ENCODE assay signal across 21 cellular contexts in the genomic region with DNA sequence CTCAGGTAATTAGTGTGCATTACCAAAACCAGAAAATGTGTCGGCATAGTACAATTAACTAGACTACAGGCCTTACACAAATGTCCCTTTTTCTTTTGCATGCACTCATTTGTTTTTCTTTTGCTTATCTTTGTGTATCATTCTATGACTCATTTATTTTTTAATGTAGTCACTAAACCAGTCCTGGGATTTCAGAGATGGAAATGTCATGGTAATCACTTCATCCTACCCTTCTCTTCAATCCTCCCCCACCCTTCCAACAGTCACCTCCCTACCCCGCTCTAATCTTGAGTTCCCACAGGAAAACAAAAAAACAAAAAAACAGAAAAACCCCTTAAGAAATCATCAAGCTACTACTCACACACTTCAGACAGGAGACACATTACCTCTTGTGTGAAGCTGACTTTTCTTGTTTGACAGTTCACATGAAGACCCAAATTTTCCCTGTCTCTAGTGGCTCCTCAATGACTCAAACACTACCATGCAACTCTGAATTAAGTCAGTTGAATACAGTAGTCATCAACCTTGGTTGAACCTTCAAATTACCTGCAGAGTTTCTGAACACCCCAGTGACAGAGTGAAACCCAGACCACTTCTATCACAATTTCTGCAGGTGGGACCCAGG.
DNase-seq lines count a peak whose midpoint lies in the region; ATAC-seq, FAIRE-seq and TF ChIP-seq lines count a peak whose summit lies in the region.
"Had no signal": no experiment of that assay in that cellular context is flagged by ENCODE, and none has a peak within 500 bp of the region (broad histone marks: within the 10 kb centered on the region; RNA-seq: fewer than 3 reads in every experiment).

No MANE protein-coding gene starts in this region.

- no peaks in the 10 kb centered on the region for H4K20me1 ChIP-seq in IMR-90 (ENCODE audit: insufficient read depth, low read length)

- no peak overlapping the region for H3K23ac ChIP-seq in IMR-90 (ENCODE audit: low read depth, low read length)

- peaks cover 7% of the 10 kb centered on the region; the same call in 1 of the 2 replicates for H3K4me1 ChIP-seq in IMR-90 (ENCODE audit: control insufficient read depth, insufficient read depth, low read length)
- H3K4me1 ChIP-seq: gastrocnemius medialis had no signal

- ATAC-seq in IMR-90 (ENCODE audit: low read depth) (peak; percentile 53), HG02852 (IDR thresholded peaks at IDR 0.05; ENCODE audit: unreplicated experiment) (no peak)
- ATAC-seq in activated naive CD4-positive, alpha-beta T cell treated with anti-CD3 and anti-CD28 coated beads, Interleukin-2, amount 50 U/mL, for 72 hours, result no peak
- no peak for ATAC-seq in stimulated activated effector memory CD8-positive, alpha-beta T cell treated with anti-CD3 and anti-CD28 coated beads, Interleukin-12 subunit alpha, Interleukin-12 subunit beta, amount 100 ng/mL, for 72 hours
- ATAC-seq: CD8-positive, alpha-beta T cell had no signal

- H2BK120ac ChIP-seq in IMR-90 (ENCODE audit: low read depth, low read length), result peak overlapping the region; percentile 56; the same call in 1 of the 2 replicates

- in situ Hi-C loops in IMR-90 (cut with MboI; ENCODE audit: low sequenced_read_pairs), result no loop called here

- H2AFZ ChIP-seq in IMR-90 (replicated peaks; ENCODE audit: low read length, poor library complexity), result no peak overlapping the region

- H4K91ac ChIP-seq in IMR-90 (ENCODE audit: insufficient read depth, low read depth, low read length), result peak overlapping the region; percentile 61; the same call in 1 of the 2 replicates

- H2AK9ac ChIP-seq in IMR-90 (replicated peaks; ENCODE audit: low read depth, low read length, poor library complexity), result no peak overlapping the region

- POLR2A ChIA-PET in IMR-90 (lab: Charles Lee; ENCODE audit: unreplicated experiment), result no interaction called here

- DNase-seq in AG09309 (ENCODE audit: low read depth) (peak; percentile 4), IMR-90 (peak; percentile 51), bronchial epithelial cell (ENCODE audit: low read depth) (peak; percentile 41), kidney glomerular epithelial cell (lab: John Stamatoyannopoulos, UW) (peak; percentile 1), NCI-H2196 treated with DMSO at 0.1 percent for 48 hours (lab: John Stamatoyannopoulos, UW; ENCODE audit: unreplicated experiment) (no peak)
- DNase-seq in activated naive CD4-positive, alpha-beta T cell treated with anti-CD3 and anti-CD28 coated beads, Interleukin-2, amount 50 U/mL, for 72 hours (ENCODE audit: low spot score in 2 of 2), result no peak
- DNase-seq in stimulated activated effector memory CD8-positive, alpha-beta T cell treated with anti-CD3 and anti-CD28 coated beads, Interleukin-12 subunit alpha, Interleukin-12 subunit beta, amount 100 ng/mL, for 72 hours (ENCODE audit: low spot score in 2 of 2), result no peak
- DNase-seq: ACHN; activated CD4-positive, alpha-beta T cell treated with anti-CD3 and anti-CD28 coated beads, Interleukin-2, amount 10 ng/mL, durations not matched to agents 7 days and 5 days; activated naive CD4-positive, alpha-beta T cell treated with anti-CD3 and anti-CD28 coated beads, Interleukin-2, amount 50 U/mL, for 16 hours; CD8-positive, alpha-beta T cell; central memory CD4-positive, alpha-beta T cell; effector CD4-positive, alpha-beta T cell; gastrocnemius medialis; NCI-H187 treated with DMSO at 0.1 percent for 48 hours; NCI-H510A treated with DMSO at 0.1 percent for 48 hours had no signal

- H3K36me3 ChIP-seq in IMR-90 (ENCODE audit: control insufficient read depth, insufficient read depth, low read length) (no peaks in the 10 kb centered on the region), bronchial epithelial cell (ENCODE audit: control insufficient read depth, insufficient read depth, low read length) (no peaks in the 10 kb centered on the region)
- H3K36me3 ChIP-seq: gastrocnemius medialis had no signal

- no CpG with 5 or more reads among the region's 2 CpGs for WGBS in IMR-90 (ENCODE audit: extremely low coverage in 2 of 2, insufficient read length in 1 of 2), 2 experiments

- intact Hi-C loops in IMR-90 (cut with micrococcal nuclease), result loop anchor here (10.0 kb wide), 1 partner anchor 239 kb away; a partner anchor contains a TSS

- peak overlapping the region; percentile 31 for H2BK5ac ChIP-seq in IMR-90 (ENCODE audit: low read depth, low read length, poor library complexity, severe bottlenecking)

- H4K5ac ChIP-seq in IMR-90 (ENCODE audit: low read depth, low read length), result 0 out of 2 replicates have a peak overlapping the region, but pooled peaks have one; percentile 29

- H3K9me3 Mint-ChIP-seq in activated naive CD4-positive, alpha-beta T cell treated with anti-CD3 and anti-CD28 coated beads, Interleukin-2, amount 50 U/mL, for 72 hours, result peaks cover 4 to 6% of the 10 kb centered on the region in 2 donors
- peaks cover 8% of the 10 kb centered on the region for H3K9me3 Mint-ChIP-seq in stimulated activated effector memory CD8-positive, alpha-beta T cell treated with anti-CD3 and anti-CD28 coated beads, Interleukin-12 subunit alpha, Interleukin-12 subunit beta, amount 100 ng/mL, for 72 hours

- H3K36me3 Mint-ChIP-seq in activated naive CD4-positive, alpha-beta T cell treated with anti-CD3 and anti-CD28 coated beads, Interleukin-2, amount 50 U/mL, for 72 hours, result no peaks in the 10 kb centered on the region
- no peaks in the 10 kb centered on the region for H3K36me3 Mint-ChIP-seq in stimulated activated effector memory CD8-positive, alpha-beta T cell treated with anti-CD3 and anti-CD28 coated beads, Interleukin-12 subunit alpha, Interleukin-12 subunit beta, amount 100 ng/mL, for 72 hours
- H3K36me3 Mint-ChIP-seq: CD8-positive, alpha-beta T cell had no signal

- peak overlapping the region in 1 of 2 experiments; percentile 20; a peak in 1 of 4 replicates for H4K8ac ChIP-seq in IMR-90 (ENCODE audit: low read depth in 2 of 2, low read length in 2 of 2)

- H3K4me3 ChIP-seq in AG09309 (ENCODE audit: control insufficient read depth, low read depth, low read length), result no peak overlapping the region
- H3K4me3 ChIP-seq in IMR-90 (ENCODE audit: insufficient read depth, low read depth, low read length), result no peak overlapping the region
- H3K4me3 ChIP-seq in bronchial epithelial cell (ENCODE audit: low read depth, low read length), result no peak overlapping the region
- H3K4me3 ChIP-seq: gastrocnemius medialis, lung had no signal

- H3K27ac Mint-ChIP-seq in activated naive CD4-positive, alpha-beta T cell treated with anti-CD3 and anti-CD28 coated beads, Interleukin-2, amount 50 U/mL, for 72 hours, result no peak overlapping the region
- H3K27ac Mint-ChIP-seq in stimulated activated effector memory CD8-positive, alpha-beta T cell treated with anti-CD3 and anti-CD28 coated beads, Interleukin-12 subunit alpha, Interleukin-12 subunit beta, amount 100 ng/mL, for 72 hours, result no peak overlapping the region
- H3K27ac Mint-ChIP-seq: activated CD4-positive, alpha-beta T cell treated with anti-CD3 and anti-CD28 coated beads, Interleukin-2, amount 10 ng/mL, durations not matched to agents 7 days and 5 days; CD8-positive, alpha-beta T cell; stimulated activated naive CD8-positive, alpha-beta T cell treated with anti-CD3 and anti-CD28 coated beads, Interleukin-15, Interleukin-2, amounts not matched to agents 100 ng/mL and 50 ng/mL, for 24 hours had no signal

- no peak overlapping the region for H3K56ac ChIP-seq in IMR-90 (ENCODE audit: extremely low read depth, insufficient read depth, low read length)

- H3K18ac ChIP-seq in IMR-90 (ENCODE audit: low read depth, low read length), result peak overlapping the region; percentile 33; the same call in 1 of the 2 replicates

- no peak overlapping the region for H3K4me3 Mint-ChIP-seq in stimulated activated effector memory CD8-positive, alpha-beta T cell treated with anti-CD3 and anti-CD28 coated beads, Interleukin-12 subunit alpha, Interleukin-12 subunit beta, amount 100 ng/mL, for 72 hours
- H3K4me3 Mint-ChIP-seq: activated CD4-positive, alpha-beta T cell treated with anti-CD3 and anti-CD28 coated beads, Interleukin-2, amount 10 ng/mL, durations not matched to agents 7 days and 5 days; CD8-positive, alpha-beta T cell; nephron; stimulated activated naive CD8-positive, alpha-beta T cell treated with anti-CD3 and anti-CD28 coated beads, Interleukin-15, Interleukin-2, amounts not matched to agents 100 ng/mL and 50 ng/mL, for 24 hours had no signal

- peaks cover 2% of the 10 kb centered on the region; the same call in 1 of the 2 replicates for H3K9me3 ChIP-seq in IMR-90 (ENCODE audit: control insufficient read depth, insufficient read depth, low read length)
- H3K9me3 ChIP-seq: gastrocnemius medialis had no signal

- BruUV-seq in IMR-90 (replicated peaks; lab: Mats Ljungman, UMichigan), result no TSS peak

- dilution Hi-C loops in IMR-90 (cut with HindIII; ENCODE audit: low sequenced_read_pairs, unreplicated experiment), result no loop called here

- H2BK20ac ChIP-seq in IMR-90 (ENCODE audit: low read depth, low read length), result peak overlapping the region; percentile 46

- no peak overlapping the region for H2BK15ac ChIP-seq in IMR-90 (ENCODE audit: low read depth, low read length)

- H3K27me3 ChIP-seq in IMR-90 (ENCODE audit: control insufficient read depth, insufficient read depth, low read length), result no peaks in the 10 kb centered on the region
- no peaks in the 10 kb centered on the region for H3K27me3 ChIP-seq in bronchial epithelial cell (ENCODE audit: control insufficient read depth, insufficient read depth, low read length)
- H3K27me3 ChIP-seq: gastrocnemius medialis had no signal

- no peak for TF ChIP-seq RAD21 in IMR-90 (IDR thresholded peaks at IDR 0.05; ENCODE audit: low read length)

- no peaks in the 10 kb centered on the region for H3K4me1 Mint-ChIP-seq in stimulated activated effector memory CD8-positive, alpha-beta T cell treated with anti-CD3 and anti-CD28 coated beads, Interleukin-12 subunit alpha, Interleukin-12 subunit beta, amount 100 ng/mL, for 72 hours
- H3K4me1 Mint-ChIP-seq: activated CD4-positive, alpha-beta T cell treated with anti-CD3 and anti-CD28 coated beads, Interleukin-2, amount 10 ng/mL, durations not matched to agents 7 days and 5 days had no signal

- TF ChIP-seq CTCF in AG09309 (IDR thresholded peaks at IDR 0.05; ENCODE audit: control insufficient read depth, insufficient read depth, low read depth, low read length, missing control alignments) (no peak), IMR-90 (conservative IDR thresholded peaks at IDR 0.05; ENCODE audit: low read depth, low read length) (no peak), bronchial epithelial cell (IDR thresholded peaks at IDR 0.05; ENCODE audit: insufficient read depth, low read length, severe bottlenecking) (no peak)

- H3K9me1 ChIP-seq in IMR-90 (ENCODE audit: insufficient read depth, low read length), result peaks cover 2% of the 10 kb centered on the region

- FAIRE-seq in bronchial epithelial cell (lab: Jason Lieb, UNC), result no peak
- FAIRE-seq: urothelium cell line had no signal

- H3K27ac ChIP-seq in IMR-90 (ENCODE audit: insufficient read depth, low read length), result no peak overlapping the region
- H3K27ac ChIP-seq: gastrocnemius medialis had no signal

- peak overlapping the region; percentile 13; the same call in 1 of the 2 replicates for H3K4me2 ChIP-seq in IMR-90 (ENCODE audit: low read depth, low read length)

- H2AK5ac ChIP-seq in IMR-90 (ENCODE audit: low read depth, low read length), result no peak overlapping the region

- CTCF ChIA-PET in IMR-90 (lab: Yijun Ruan, JAX), result interaction anchor here (1.6 kb wide), 1 partner anchor 12 kb away, joined by 4 read pairs; no protein-coding TSS in a partner anchor

- no peak overlapping the region for H3K9ac ChIP-seq in IMR-90 (ENCODE audit: low read depth, low read length)

- peak overlapping the region; percentile 38; the same call in 1 of the 2 replicates for H3K4ac ChIP-seq in IMR-90 (ENCODE audit: low read depth, low read length)

- no peak for TF ChIP-seq POLR2A in IMR-90 (IDR thresholded peaks at IDR 0.05; ENCODE audit: low read depth, low read length)

- H3K79me1 ChIP-seq in IMR-90 (ENCODE audit: low read depth in 1 of 2, low read length in 2 of 2), result no peaks in the 10 kb centered on the region

- peak overlapping the region; percentile 20; the same call in 1 of the 2 replicates for H3K14ac ChIP-seq in IMR-90 (replicated peaks; ENCODE audit: low read depth, low read length)

Comparison
In these comparisons a context has a peak if more than half of its experiments do, and no peak if none do; other contexts are left out.
1. DNase-seq: peak in AG09309 (single experiment), IMR-90 (single experiment), bronchial epithelial cell (single experiment) and kidney glomerular epithelial cell (single experiment); none in activated naive CD4-positive, alpha-beta T cell treated with anti-CD3 and anti-CD28 coated beads, Interleukin-2, amount 50 U/mL, for 72 hours (0 of 2), NCI-H2196 treated with DMSO at 0.1 percent for 48 hours (single experiment) and stimulated activated effector memory CD8-positive, alpha-beta T cell treated with anti-CD3 and anti-CD28 coated beads, Interleukin-12 subunit alpha, Interleukin-12 subunit beta, amount 100 ng/mL, for 72 hours (0 of 2).